Comparison of ENCODE assay signal across 8 cellular contexts in genomic region chr11:83587797-83588196, GRCh38.
DNase-seq lines count a peak whose midpoint lies in the region; ATAC-seq and TF ChIP-seq lines count a peak whose summit lies in the region.
"Not testable (repeated sequence)": the region's sequence is repeated elsewhere in the genome, so short reads cannot be mapped to it uniquely, and the experiment has no call there.

No MANE protein-coding gene starts in this region.

- H3K4me2 ChIP-seq in smooth muscle cell = peak overlapping the region; percentile 61

- POLR2A ChIA-PET in WTC11 (lab: Charles Lee) = not testable (repeated sequence)

- H2AFZ ChIP-seq in smooth muscle cell (ENCODE audit: low read depth) = not testable (repeated sequence)

- CTCF ChIA-PET in WTC11 (lab: Charles Lee) = not testable (repeated sequence)

- no CpG with 5 or more reads among the region's 14 CpGs for WGBS in iPS DF 6.9 (ENCODE audit: insufficient coverage, insufficient read length)
- WGBS in smooth muscle cell (ENCODE audit: low lambda C conversion rate) = 53% methylated on average over 13 of the region's 14 CpGs

- H4K20me1 ChIP-seq in smooth muscle cell (ENCODE audit: low read depth) = not testable (repeated sequence)

- H3F3A ChIP-seq in smooth muscle cell (ENCODE audit: low read depth) = not testable (repeated sequence)

- not testable (repeated sequence) for TF ChIP-seq CTCF in WTC11 (IDR thresholded peaks at IDR 0.05); epithelial cell of esophagus (IDR thresholded peaks at IDR 0.05; ENCODE audit: insufficient read depth, low read depth, low read length, missing control alignments); smooth muscle cell (IDR thresholded peaks at IDR 0.05; ENCODE audit: borderline replicate concordance, insufficient read depth, poor library complexity, severe bottlenecking)

- H3K9me3 Mint-ChIP-seq in WTC11 = not testable (repeated sequence)

- not testable (repeated sequence) for H3K4me1 ChIP-seq in ES-I3 (ENCODE audit: insufficient read depth, low read length); HUES6 (ENCODE audit: control insufficient read depth, insufficient read depth, low read length); iPS DF 6.9 (ENCODE audit: control insufficient read depth, insufficient read depth, low read length); smooth muscle cell (ENCODE audit: low read depth)

- H3K9me3 ChIP-seq in ES-I3 (ENCODE audit: control insufficient read depth, insufficient read depth, low read length); HUES6 (ENCODE audit: control insufficient read depth, insufficient read depth, low read depth, low read length); iPS DF 6.9 (ENCODE audit: control insufficient read depth, insufficient read depth, low read length); smooth muscle cell (replicated peaks; ENCODE audit: low read depth): not testable (repeated sequence)

- H3K9ac ChIP-seq in ES-I3 (ENCODE audit: low read depth, low read length) (peak overlapping the region; percentile 42; the same call in 1 of the 2 replicates), HUES6 (ENCODE audit: low read length) (peak overlapping the region; percentile 66)
- not testable (repeated sequence) for H3K9ac ChIP-seq in smooth muscle cell (ENCODE audit: low read depth)

- not testable (repeated sequence) for H3K36me3 Mint-ChIP-seq in WTC11

- peak overlapping the region; percentile 59 for H3K4me3 ChIP-seq in HUES6 (ENCODE audit: low read depth, low read length)
- peak overlapping the region; percentile 7 for H3K4me3 ChIP-seq in epithelial cell of esophagus (ENCODE audit: low read length)
- peak overlapping the region; percentile 68; the same call in 1 of the 2 replicates for H3K4me3 ChIP-seq in iPS DF 6.9 (ENCODE audit: low read length)
- H3K4me3 ChIP-seq in smooth muscle cell = peak overlapping the region; percentile 34

- H3K27ac ChIP-seq in HUES6 (ENCODE audit: low read depth, low read length); iPS DF 6.9 (ENCODE audit: low read length); smooth muscle cell (ENCODE audit: low read depth): not testable (repeated sequence)

- not testable (repeated sequence) for H3K36me3 ChIP-seq in ES-I3 (ENCODE audit: insufficient read depth, low read length); HUES6 (ENCODE audit: control insufficient read depth, insufficient read depth, low read length); iPS DF 6.9 (ENCODE audit: control insufficient read depth, insufficient read depth, low read length); smooth muscle cell (ENCODE audit: low read depth)

- DNase-seq in WTC11 (ENCODE audit: low spot score) = peak; percentile 23
- DNase-seq in ecto neural progenitor cell (ENCODE audit: low spot score) = peak; percentile 54
- DNase-seq in epithelial cell of esophagus (ENCODE audit: low read depth); iPS DF 6.9 (ENCODE audit: low read depth, low spot score); smooth muscle cell (lab: John Stamatoyannopoulos, UW; ENCODE audit: unreplicated experiment): not testable (repeated sequence)
- DNase-seq in islet precursor cell = peak; percentile 58

- not testable (repeated sequence) for H3K27ac Mint-ChIP-seq in WTC11

- peak overlapping the region; percentile 79 for H3K4me3 Mint-ChIP-seq in WTC11

- not testable (repeated sequence) for H3K4me1 Mint-ChIP-seq in WTC11

- not testable (repeated sequence) for ATAC-seq in WTC11

- not testable (repeated sequence) for H3K27me3 ChIP-seq in HUES6 (ENCODE audit: control insufficient read depth, insufficient read depth, low read length); iPS DF 6.9 (ENCODE audit: control insufficient read depth, insufficient read depth, low read length); smooth muscle cell (ENCODE audit: low read depth)

- H3K27me3 Mint-ChIP-seq in WTC11 (ENCODE audit: low read depth) = not testable (repeated sequence)

- H3K79me2 ChIP-seq in smooth muscle cell (ENCODE audit: low read depth) = not testable (repeated sequence)

Comparison
In these comparisons a context has a peak if more than half of its experiments do, and no peak if none do; other contexts are left out.
1. H3K4me3 ChIP-seq: peak in every context shown above with its lines; median percentile 68 in iPS DF 6.9; 59 in HUES6; 34 in smooth muscle cell; 7 in epithelial cell of esophagus.